ENCODE assay signal across 28 cellular contexts in the genomic region with DNA sequence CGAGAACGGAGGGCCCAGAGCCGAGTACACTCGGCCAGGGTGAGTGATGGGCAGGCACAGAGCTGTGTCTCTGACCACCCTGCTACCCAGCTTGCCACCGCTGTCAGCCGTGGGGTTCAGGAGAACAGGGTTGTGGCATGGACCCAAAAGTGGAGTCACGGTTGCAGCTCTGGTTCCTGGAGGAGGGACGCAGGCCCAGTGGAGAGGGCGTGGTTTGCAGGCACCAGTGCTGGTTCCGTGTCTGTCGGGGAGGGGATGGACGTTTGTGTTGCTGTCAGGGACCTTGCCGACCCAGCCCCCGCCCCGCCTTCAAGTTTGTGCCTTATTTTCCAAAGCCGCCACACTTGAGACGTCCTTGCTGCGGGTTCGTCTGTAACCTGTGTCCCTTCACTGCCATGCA. TPM values are rescaled to one million over a fixed set of nuclear protein-coding genes. Genes with fewer than 3 reads are reported as not detected.
DNase-seq lines count a peak whose midpoint lies in the region; ATAC-seq, FAIRE-seq and TF ChIP-seq lines count a peak whose summit lies in the region.
"Had no signal": no experiment of that assay in that cellular context is flagged by ENCODE, and none has a peak within 500 bp of the region (broad histone marks: within the 10 kb centered on the region; RNA-seq: fewer than 3 reads in every experiment).

No MANE protein-coding gene starts in this region.

- TF ChIP-seq CTCF in HepG2 (CRISPR knock-in tag; IDR thresholded peaks at IDR 0.05) (no peak), right lobe of liver (IDR thresholded peaks at IDR 0.05) (no peak)

- peak overlapping the region; percentile 62 for H3K4me3 Mint-ChIP-seq in activated naive CD8-positive, alpha-beta T cell
- H3K4me3 Mint-ChIP-seq in naive thymus-derived CD8-positive, alpha-beta T cell: peak overlapping the region; percentile 62 to 82 (median 78)
- H3K4me3 Mint-ChIP-seq: activated naive CD4-positive, alpha-beta T cell treated with anti-CD3 and anti-CD28 coated beads for 36 hours; activated T-cell treated with anti-CD3 and anti-CD28 coated beads, Interleukin-2, amount 50 U/mL, for 4 hours; neural crest cell; type B pancreatic cell had no signal

- in situ Hi-C loops in HepG2 (cut with HindIII; ENCODE audit: extremely low pct_ligation_motif_present, low pct_unique_long_range_greater_than_20kb): no loop called here

- WGBS in HepG2 (ENCODE audit: low lambda C conversion rate): 97% methylated on average over 13 of the region's 19 CpGs
- WGBS in right lobe of liver (ENCODE audit: insufficient coverage, low coverage, low lambda C conversion rate, missing lambda C conversion rate): 98% methylated on average over 7 of the region's 19 CpGs

- no peak overlapping the region for H2AFZ ChIP-seq in HepG2 (ENCODE audit: low read length)

- peaks cover 14 to 34% of the 10 kb centered on the region in 2 experiments for H3K36me3 ChIP-seq in HepG2 (replicated peaks in 1 of 2; ENCODE audit: control insufficient read depth in 1 of 2, insufficient read depth in 2 of 2, low read length in 2 of 2)
- no peaks in the 10 kb centered on the region for H3K36me3 ChIP-seq in right lobe of liver
- H3K36me3 ChIP-seq: HAP-1 had no signal

- H3K36me3 Mint-ChIP-seq in activated naive CD8-positive, alpha-beta T cell: no peaks in the 10 kb centered on the region
- peaks cover 0 to 12% (median 0%) of the 10 kb centered on the region in 3 donors for H3K36me3 Mint-ChIP-seq in naive thymus-derived CD8-positive, alpha-beta T cell

- intact Hi-C loops in HepG2 (cut with micrococcal nuclease; ENCODE audit: unreplicated experiment) (no loop called here), right lobe of liver (cut with DNase I) (no loop called here)

- H3K79me2 ChIP-seq in HepG2 (ENCODE audit: insufficient read depth, low read length): peaks cover 63% of the 10 kb centered on the region

- H3K27ac Mint-ChIP-seq in activated naive CD8-positive, alpha-beta T cell: peak overlapping the region; percentile 50
- H3K27ac Mint-ChIP-seq in naive thymus-derived CD8-positive, alpha-beta T cell: peak overlapping the region; percentile 77 to 94 (median 91)
- H3K27ac Mint-ChIP-seq: type B pancreatic cell had no signal

- no peaks in the 10 kb centered on the region for H3K27me3 ChIP-seq in HepG2 (ENCODE audit: control insufficient read depth in 1 of 2, insufficient read depth in 2 of 2, low read length in 2 of 2)
- H3K27me3 ChIP-seq in right lobe of liver: no peaks in the 10 kb centered on the region
- H3K27me3 ChIP-seq: stomach had no signal

- H3K27ac ChIP-seq in HepG2 (ENCODE audit: extremely low read length, insufficient read depth, low read length): no peak overlapping the region
- H3K27ac ChIP-seq in right lobe of liver: no peak overlapping the region
- H3K27ac ChIP-seq: epithelial cell of prostate had no signal

- H3K4me1 Mint-ChIP-seq in activated naive CD8-positive, alpha-beta T cell (ENCODE audit: low read depth): peaks cover 79% of the 10 kb centered on the region
- H3K4me1 Mint-ChIP-seq in naive thymus-derived CD8-positive, alpha-beta T cell: peaks cover 24 to 87% (median 75%) of the 10 kb centered on the region in 4 donors

- no peaks in the 10 kb centered on the region for H3K9me3 ChIP-seq in HepG2 (ENCODE audit: low read length)
- no peaks in the 10 kb centered on the region for H3K9me3 ChIP-seq in right lobe of liver
- H3K9me3 ChIP-seq: HAP-1, stomach had no signal

- H3K27me3 Mint-ChIP-seq in activated naive CD8-positive, alpha-beta T cell: no peaks in the 10 kb centered on the region
- no peaks in the 10 kb centered on the region for H3K27me3 Mint-ChIP-seq in naive thymus-derived CD8-positive, alpha-beta T cell
- H3K27me3 Mint-ChIP-seq: type B pancreatic cell had no signal

- TF ChIP-seq POLR2A in HepG2 (IDR thresholded peaks at IDR 0.05; ENCODE audit: insufficient read depth in 1 of 2, low read depth in 2 of 2, low read length in 2 of 2) (no peak), right lobe of liver (IDR thresholded peaks at IDR 0.05) (no peak)

- no TSS peak for BruUV-seq in HepG2 (replicated peaks; lab: Mats Ljungman, UMichigan)

- CTCF ChIA-PET in HepG2 (lab: Yijun Ruan, JAX; ENCODE audit: low intra/inter-chr PET ratio, low total read pairs): no interaction called here

- no peaks in the 10 kb centered on the region for H3K9me3 Mint-ChIP-seq in activated naive CD8-positive, alpha-beta T cell (ENCODE audit: low read depth)
- no peaks in the 10 kb centered on the region for H3K9me3 Mint-ChIP-seq in naive thymus-derived CD8-positive, alpha-beta T cell
- H3K9me3 Mint-ChIP-seq: activated T-cell treated with anti-CD3 and anti-CD28 coated beads, Interleukin-2, amount 50 U/mL, for 4 hours; neural crest cell; type B pancreatic cell had no signal

- H3K4me3 ChIP-seq in HepG2 (replicated peaks in 1 of 3; ENCODE audit: insufficient read depth in 1 of 3, low read depth in 2 of 3, low read length in 3 of 3) (no peak overlapping the region), right lobe of liver (no peak overlapping the region)
- H3K4me3 ChIP-seq: HAP-1, stomach had no signal

- DNase-seq in HepG2 (ENCODE audit: low spot score): no peak
- DNase-seq in right lobe of liver: no peak
- peak in 4 of 10 donors; percentile 20 to 29 (median 24) for DNase-seq in naive thymus-derived CD8-positive, alpha-beta T cell
- DNase-seq in SW480 (ENCODE audit: low spot score): no peak
- DNase-seq in NCI-H748 treated with DMSO at 0.1 percent for 48 hours (lab: John Stamatoyannopoulos, UW): no peak
- no peak for DNase-seq in stimulated activated CD8-positive, alpha-beta memory T cell treated with anti-CD3 and anti-CD28 coated beads, Interleukin-4, amount 100 ng/mL, for 48 hours
- DNase-seq: activated CD4-positive, alpha-beta T cell treated with anti-CD3 and anti-CD28 coated beads for 1 hour; activated CD8-positive, alpha-beta memory T cell treated with anti-CD3 and anti-CD28 coated beads for 24 hours; activated T-cell treated with anti-CD3 and anti-CD28 coated beads, Interleukin-2, amount 50 U/mL, for 4 hours; DMS79 treated with DMSO at 0.1 percent for 48 hours; effector CD4-positive, alpha-beta T cell; GF-D8; KG1; MM.1S; NCI-H1417; NCI-H2029 treated with DMSO at 0.1 percent for 48 hours; stomach had no signal

- H4K20me1 ChIP-seq in HepG2 (ENCODE audit: insufficient read depth, low read length): peaks cover 28% of the 10 kb centered on the region; the same call in 1 of the 2 replicates

- peaks cover 22% of the 10 kb centered on the region for H3K4me1 ChIP-seq in HepG2 (ENCODE audit: insufficient read depth, low read length)
- peaks cover 0 to 14% (median 5%) of the 10 kb centered on the region in 4 donors for H3K4me1 ChIP-seq in right lobe of liver
- H3K4me1 ChIP-seq: HAP-1 had no signal

- no peak overlapping the region for H3K4me2 ChIP-seq in HepG2 (ENCODE audit: low read depth, low read length)

- POLR2A ChIA-PET in HepG2 (lab: Yijun Ruan, JAX): no interaction called here
- POLR2A ChIA-PET in naive thymus-derived CD8-positive, alpha-beta T cell (lab: Charles Lee): interaction anchor here (0.9 to 1.6 kb wide), 4 partner anchors 14 to 89 kb away, joined by 3 to 6 read pairs (median 4); no protein-coding TSS in a partner anchor

- no peak for TF ChIP-seq EP300 in HepG2 (IDR thresholded peaks at IDR 0.05; ENCODE audit: low read depth in 2 of 2, low read length in 2 of 2)
- TF ChIP-seq EP300 in HepG2 (CRISPR knock-in tag; IDR thresholded peaks at IDR 0.05; ENCODE audit: borderline replicate concordance): no peak

- no peak overlapping the region for H3K9ac ChIP-seq in HepG2 (ENCODE audit: insufficient read depth, low read depth, low read length)

- no peak for ATAC-seq in HepG2
- ATAC-seq in right lobe of liver: no peak
- ATAC-seq in naive thymus-derived CD8-positive, alpha-beta T cell: peak in 1 of 2 donors; percentile 19
- ATAC-seq: sciatic nerve had no signal

- TF ChIP-seq RAD21 in HepG2 (CRISPR knock-in tag; IDR thresholded peaks at IDR 0.05): no peak

- FAIRE-seq in HepG2 (lab: Jason Lieb, UNC): no peak
- FAIRE-seq: bronchial epithelial cell, colon, islet of Langerhans, RCC 7860 had no signal

RNA-seq across cellular contexts. Expression of a gene that starts 45.1 kb away (rescaled TPM):
- total RNA-seq in HepG2 (2016; rRNA removed; fragmentation: Illumina TruSeq; extraction: Trizol) (7.4 and 15.1 TPM in 2 replicates), right lobe of liver (10 to 100 TPM in 5 of 6 experiments, 1 to 10 TPM in 1; 9.7 to 23.6 (median 14.2) TPM)
- total RNA-seq in HepG2 (2016; cell fraction: cytosol; rRNA removed; fragmentation: Illumina TruSeq; extraction: Trizol; ENCODE audit: low read depth): 3.5 and 6.4 TPM in 2 replicates
- 7.5 and 15.3 TPM in 2 replicates for total RNA-seq in HepG2 (2016; cell fraction: insoluble cytoplasmic fraction; rRNA removed; fragmentation: Illumina TruSeq; extraction: Trizol)
- 4.1 and 5.0 TPM in 2 replicates for total RNA-seq in HepG2 (2016; cell fraction: membrane; rRNA removed; fragmentation: Illumina TruSeq; extraction: Trizol)
- 18.0 and 18.9 TPM in 2 replicates for total RNA-seq in HepG2 (2016; cell fraction: nucleus; rRNA removed; fragmentation: Illumina TruSeq; extraction: Trizol)
- 9.3 and 16.0 TPM in 2 replicates for polyA plus RNA-seq in HepG2 (2011; rRNA removed)
- 3.8 and 7.7 TPM in 2 replicates for polyA plus RNA-seq in HepG2 (2011; cell fraction: cytosol; rRNA removed)
- polyA plus RNA-seq in HepG2 (2011; cell fraction: nucleus; rRNA removed): 83.4 and 101 TPM in 2 replicates
- polyA plus RNA-seq in HepG2 (2012): 5.9 and 7.4 TPM in 2 replicates
- polyA plus RNA-seq in HepG2 (2016; cell fraction: cytosol; fragmentation: Illumina TruSeq; extraction: Trizol; ENCODE audit: low read depth): 1.8 and 2.1 TPM in 2 replicates
- polyA plus RNA-seq in HepG2 (2016; cell fraction: insoluble cytoplasmic fraction; fragmentation: Illumina TruSeq; extraction: Trizol; ENCODE audit: low read depth): 7.7 and 9.3 TPM in 2 replicates
- 3.1 and 4.0 TPM in 2 replicates for polyA plus RNA-seq in HepG2 (2016; cell fraction: membrane; fragmentation: Illumina TruSeq; extraction: Trizol; ENCODE audit: low read depth)
- 42.6 and 43.4 TPM in 2 replicates for polyA plus RNA-seq in HepG2 (2016; cell fraction: nucleus; fragmentation: Illumina TruSeq; extraction: Trizol; ENCODE audit: insufficient read depth, low read depth)
- polyA minus RNA-seq in HepG2 (2011; rRNA and poly(A)+ RNA removed; ENCODE audit: low replicate concordance): 14.8 and 17.9 TPM in 2 replicates
- 6.2 and 7.0 TPM in 2 replicates for polyA minus RNA-seq in HepG2 (2011; cell fraction: cytosol; rRNA and poly(A)+ RNA removed)
- 28.0 and 28.3 TPM in 2 replicates for polyA minus RNA-seq in HepG2 (2011; cell fraction: nucleus; rRNA and poly(A)+ RNA removed)
- 100 to 1,000 TPM; 109 to 111 TPM for total RNA-seq in naive thymus-derived CD8-positive, alpha-beta T cell
- polyA plus RNA-seq in naive thymus-derived CD8-positive, alpha-beta T cell: 10 to 100 TPM; 25.2 to 44.1 (median 34.1) TPM

RNA-seq across cellular contexts. Expression of a gene that starts 48.2 kb away (rescaled TPM):
- total RNA-seq in HepG2 (2016; rRNA removed; fragmentation: Illumina TruSeq; extraction: Trizol) (8.8 and 9.7 TPM in 2 replicates), right lobe of liver (1 to 10 TPM; 3.8 to 8.4 (median 6.9) TPM)
- 20.0 and 23.4 TPM in 2 replicates for total RNA-seq in HepG2 (2016; cell fraction: cytosol; rRNA removed; fragmentation: Illumina TruSeq; extraction: Trizol; ENCODE audit: low read depth)
- total RNA-seq in HepG2 (2016; cell fraction: insoluble cytoplasmic fraction; rRNA removed; fragmentation: Illumina TruSeq; extraction: Trizol): 7.9 and 8.8 TPM in 2 replicates
- 8.0 and 8.3 TPM in 2 replicates for total RNA-seq in HepG2 (2016; cell fraction: membrane; rRNA removed; fragmentation: Illumina TruSeq; extraction: Trizol)
- 9.2 and 12.0 TPM in 2 replicates for total RNA-seq in HepG2 (2016; cell fraction: nucleus; rRNA removed; fragmentation: Illumina TruSeq; extraction: Trizol)
- polyA plus RNA-seq in HepG2 (2011; rRNA removed): 4.6 and 4.7 TPM in 2 replicates
- 1.7 and 2.8 TPM in 2 replicates for polyA plus RNA-seq in HepG2 (2011; cell fraction: cytosol; rRNA removed)
- 17.7 and 24.7 TPM in 2 replicates for polyA plus RNA-seq in HepG2 (2011; cell fraction: nucleus; rRNA removed)
- polyA plus RNA-seq in HepG2 (2012): 4.4 and 4.8 TPM in 2 replicates
- 0.55 and 0.96 TPM in 2 replicates for polyA plus RNA-seq in HepG2 (2016; cell fraction: cytosol; fragmentation: Illumina TruSeq; extraction: Trizol; ENCODE audit: low read depth)
- 3.9 and 5.8 TPM in 2 replicates for polyA plus RNA-seq in HepG2 (2016; cell fraction: insoluble cytoplasmic fraction; fragmentation: Illumina TruSeq; extraction: Trizol; ENCODE audit: low read depth)
- 0.41 and 0.84 TPM in 2 replicates for polyA plus RNA-seq in HepG2 (2016; cell fraction: membrane; fragmentation: Illumina TruSeq; extraction: Trizol; ENCODE audit: low read depth)
- polyA plus RNA-seq in HepG2 (2016; cell fraction: nucleus; fragmentation: Illumina TruSeq; extraction: Trizol; ENCODE audit: insufficient read depth, low read depth): 15.3 and 17.1 TPM in 2 replicates
- polyA minus RNA-seq in HepG2 (2011; rRNA and poly(A)+ RNA removed; ENCODE audit: low replicate concordance): 16.6 and 23.1 TPM in 2 replicates
- 12.9 and 14.4 TPM in 2 replicates for polyA minus RNA-seq in HepG2 (2011; cell fraction: cytosol; rRNA and poly(A)+ RNA removed)
- polyA minus RNA-seq in HepG2 (2011; cell fraction: nucleus; rRNA and poly(A)+ RNA removed): 16.2 and 17.8 TPM in 2 replicates
- 10 to 100 TPM; 71.5 to 78.5 TPM for total RNA-seq in naive thymus-derived CD8-positive, alpha-beta T cell
- polyA plus RNA-seq in naive thymus-derived CD8-positive, alpha-beta T cell: 1 to 10 TPM; 2.3 to 5.6 (median 3.6) TPM
